Comparison of ENCODE assay signal across 8 cellular contexts in the genomic region with DNA sequence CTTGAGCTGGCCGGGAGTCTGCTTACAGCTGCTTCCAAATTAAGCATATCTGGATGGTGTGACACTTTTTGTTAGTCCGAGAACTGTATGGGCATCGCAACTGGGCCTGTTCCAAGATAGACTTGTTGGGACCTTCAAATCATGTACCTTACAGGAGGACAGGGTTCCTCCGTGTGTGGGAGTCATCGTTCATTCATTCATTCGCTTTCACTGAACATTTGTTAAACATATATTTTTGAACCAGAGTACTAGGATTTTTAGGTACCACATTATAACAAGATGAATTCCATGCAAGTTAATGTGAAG. TPM values are rescaled to one million over a fixed set of nuclear protein-coding genes. Genes with fewer than 3 reads are reported as not detected.
DNase-seq lines count a peak whose midpoint lies in the region; ATAC-seq and TF ChIP-seq lines count a peak whose summit lies in the region.

No MANE protein-coding gene starts in this region.

- peak overlapping the region; percentile 96 for H3K4me3 Mint-ChIP-seq in HFFc6
- peak overlapping the region; percentile 95 for H3K4me3 Mint-ChIP-seq in stimulated activated memory B cell treated with anti-CD40 and anti-IgM and Interleukin-4, amounts not matched to agents 10 μg/mL and 1 μg/mL and 100 μg/mL, for 72 hours

- H3K4me3 ChIP-seq in SJCRH30 = peak overlapping the region; percentile 93

- H3K27ac ChIP-seq in SJCRH30 (peak overlapping the region; percentile 72), foreskin keratinocyte (peak overlapping the region; percentile 30)

- H3K36me3 Mint-ChIP-seq in HFFc6 (ENCODE audit: low read depth) = 0 out of 2 replicates have a peak, but pooled peaks cover 3% of the 10 kb centered on the region
- H3K36me3 Mint-ChIP-seq in stimulated activated memory B cell treated with anti-CD40 and anti-IgM and Interleukin-4, amounts not matched to agents 10 μg/mL and 1 μg/mL and 100 μg/mL, for 72 hours = no peaks in the 10 kb centered on the region

- H3K9me3 Mint-ChIP-seq in HFFc6 = no peaks in the 10 kb centered on the region
- no peaks in the 10 kb centered on the region for H3K9me3 Mint-ChIP-seq in stimulated activated memory B cell treated with anti-CD40 and anti-IgM and Interleukin-4, amounts not matched to agents 10 μg/mL and 1 μg/mL and 100 μg/mL, for 72 hours

- no peaks in the 10 kb centered on the region for H3K27me3 ChIP-seq in SJCRH30
- no peaks in the 10 kb centered on the region for H3K27me3 ChIP-seq in foreskin keratinocyte

- H3K36me3 ChIP-seq in SJCRH30 = no peaks in the 10 kb centered on the region

- no peaks in the 10 kb centered on the region; the same call in none of the 2 replicates for H3K27me3 Mint-ChIP-seq in HFFc6 (ENCODE audit: insufficient read depth)
- H3K27me3 Mint-ChIP-seq in stimulated activated memory B cell treated with anti-CD40 and anti-IgM and Interleukin-4, amounts not matched to agents 10 μg/mL and 1 μg/mL and 100 μg/mL, for 72 hours = no peaks in the 10 kb centered on the region

- H3K4me1 Mint-ChIP-seq in HFFc6 (ENCODE audit: low read depth) = peaks cover 52% of the 10 kb centered on the region
- peaks cover 41% of the 10 kb centered on the region for H3K4me1 Mint-ChIP-seq in stimulated activated memory B cell treated with anti-CD40 and anti-IgM and Interleukin-4, amounts not matched to agents 10 μg/mL and 1 μg/mL and 100 μg/mL, for 72 hours

- no peaks in the 10 kb centered on the region for H3K9me3 ChIP-seq in SJCRH30 (replicated peaks)

- ATAC-seq in GM18502 (IDR thresholded peaks at IDR 0.05; ENCODE audit: poor library complexity, unreplicated experiment) (peak; percentile 44), foreskin keratinocyte (no peak)
- ATAC-seq in stimulated activated memory B cell treated with anti-CD40 and anti-IgM and Interleukin-4, amounts not matched to agents 10 μg/mL and 1 μg/mL and 100 μg/mL, for 72 hours = peak; percentile 50

- no peak for TF ChIP-seq CTCF in HFFc6 (IDR thresholded peaks at IDR 0.05)
- no peak for TF ChIP-seq CTCF in foreskin keratinocyte (conservative IDR thresholded peaks at IDR 0.05)

- peak overlapping the region; percentile 86 for H3K27ac Mint-ChIP-seq in HFFc6
- H3K27ac Mint-ChIP-seq in stimulated activated memory B cell treated with anti-CD40 and anti-IgM and Interleukin-4, amounts not matched to agents 10 μg/mL and 1 μg/mL and 100 μg/mL, for 72 hours = peak overlapping the region; percentile 96

- intact Hi-C loops in head of caudate nucleus (cut with DNase I) = no loop called here

- DNase-seq in HFFc6 (no peak), SJCRH30 (no peak), foreskin keratinocyte (no peak), cerebellar cortex (ENCODE audit: low spot score) (no peak), head of caudate nucleus (no peak)
- no peak for DNase-seq in activated effector memory CD4-positive, alpha-beta T cell treated with Interleukin-2 at 50 U/mL for 16 hours

- peaks cover 18% of the 10 kb centered on the region for H3K4me1 ChIP-seq in SJCRH30
- H3K4me1 ChIP-seq in foreskin keratinocyte = peaks cover 18% of the 10 kb centered on the region

RNA-seq across cellular contexts. Expression of a gene that starts 0.4 kb away (rescaled TPM):
- 10 to 100 TPM; 44.4 to 53.3 (median 44.7) TPM for total RNA-seq in HFFc6 (2021; fragmentation: NEBNext Ultra II Directional; extraction: Animal tissue kit (Norgen Biotek cat#: 25700))
- 29.3 and 34.9 TPM in 2 replicates for total RNA-seq in SJCRH30 (2014; rRNA removed; shearing (Covaris generic))
- 34.0 and 37.8 TPM in 2 replicates for total RNA-seq in foreskin keratinocyte
- polyA plus RNA-seq in foreskin keratinocyte = 8.4 and 9.1 TPM in 2 replicates

RNA-seq across cellular contexts. Expression of a gene that starts 58.7 kb away (rescaled TPM):
- 10 to 100 TPM; 13.3 to 21.4 (median 19.1) TPM for total RNA-seq in HFFc6 (2021; fragmentation: NEBNext Ultra II Directional; extraction: Animal tissue kit (Norgen Biotek cat#: 25700))
- 18.6 and 27.5 TPM in 2 replicates for total RNA-seq in SJCRH30 (2014; rRNA removed; shearing (Covaris generic))
- total RNA-seq in foreskin keratinocyte = 18.9 and 20.4 TPM in 2 replicates
- 6.7 and 7.7 TPM in 2 replicates for polyA plus RNA-seq in foreskin keratinocyte
